25 cellular contexts compared by ENCODE assay signal in genomic region chr21:38144193-38144592, GRCh38.
"Had no signal": no experiment of that assay in that cellular context is flagged by ENCODE, and none has a peak within 500 bp of the region (broad histone marks: within the 10 kb centered on the region; RNA-seq: fewer than 3 reads in every experiment).

No MANE protein-coding gene starts in this region.

- H3K36me3 ChIP-seq: neutrophil, pancreas, right lobe of liver, sigmoid colon, suprapubic skin, tibial nerve, upper lobe of right lung, uterus had no signal

- H2AFZ ChIP-seq: neural progenitor cell had no signal

- H3K4me2 ChIP-seq: neural progenitor cell had no signal

- H3K9ac ChIP-seq: neural progenitor cell had no signal

- H3K27ac ChIP-seq: neural progenitor cell, neutrophil, pancreas, psoas muscle, right lobe of liver, sigmoid colon, suprapubic skin, testis, tibial nerve, upper lobe of right lung, uterus had no signal

- DNase-seq: naive thymus-derived CD4-positive, alpha-beta T cell; natural killer cell; nucleus accumbens; pancreas; psoas muscle; right cardiac atrium; right lobe of liver; sigmoid colon; small intestine; stimulated activated CD4-positive, alpha-beta T cell treated with anti-CD3 and anti-CD28 coated beads, Interleukin-12 subunit alpha, Interleukin-12 subunit beta, amount 100 ng/mL, for 4 hours; stimulated activated CD4-positive, alpha-beta T cell treated with anti-CD3 and anti-CD28 coated beads, Interleukin-1b, Interleukin-23, amount 100 ng/mL, for 48 hours; stimulated activated CD4-positive, alpha-beta T cell treated with anti-CD3 and anti-CD28 coated beads, Interleukin-4, amount 100 ng/mL, for 1 hour; stimulated activated CD4-positive, alpha-beta T cell treated with anti-CD3 and anti-CD28 coated beads, Interleukin-4, amount 100 ng/mL, for 4 hours; stimulated activated CD8-positive, alpha-beta memory T cell treated with anti-CD3 and anti-CD28 coated beads, Interleukin-4, amount 100 ng/mL, for 48 hours; stimulated activated naive CD4-positive, alpha-beta T cell; stimulated activated naive CD8-positive, alpha-beta T cell treated with anti-CD3 and anti-CD28 coated beads, Interleukin-15, amount 100 ng/mL, for 72 hours; stimulated activated naive CD8-positive, alpha-beta T cell treated with anti-CD3 and anti-CD28 coated beads, Interleukin-15, Interleukin-2, amounts not matched to agents 100 U/mL and 50 U/mL, for 24 hours; substantia nigra; testis; upper lobe of right lung; uterus had no signal

- H3K27me3 ChIP-seq: neural progenitor cell, pancreas, right lobe of liver, sigmoid colon, suprapubic skin, testis, tibial nerve, upper lobe of right lung, uterus had no signal

- H3K9me3 ChIP-seq: neutrophil, pancreas, psoas muscle, right lobe of liver, sigmoid colon, suprapubic skin, testis, upper lobe of right lung, uterus had no signal

- H3K4me3 ChIP-seq: neural progenitor cell, pancreas, psoas muscle, right lobe of liver, sigmoid colon, suprapubic skin, testis, tibial nerve, upper lobe of right lung, uterus had no signal

- H3K4me1 ChIP-seq: sigmoid colon, suprapubic skin, testis, uterus had no signal
